Comparison of ENCODE assay signal across 8 cellular contexts in genomic region chr17:77424585-77425344, GRCh38.
DNase-seq lines count a peak whose midpoint lies in the region; ATAC-seq and TF ChIP-seq lines count a peak whose summit lies in the region.

No MANE protein-coding gene starts in this region.

- H2AFZ ChIP-seq in Karpas-422 (ENCODE audit: low read length), result no peak overlapping the region

- H3K9me3 ChIP-seq in ascending aorta (no peaks in the 10 kb centered on the region), gastrocnemius medialis (no peaks in the 10 kb centered on the region), Karpas-422 (ENCODE audit: low read length) (no peaks in the 10 kb centered on the region)

- H3K9me2 ChIP-seq in Karpas-422 (replicated peaks; ENCODE audit: insufficient read depth, low read length), result no peaks in the 10 kb centered on the region

- H3K4me3 ChIP-seq in ascending aorta (peak overlapping the region in 1 of 2 donors; percentile 6), gastrocnemius medialis (no peak overlapping the region), Karpas-422 (ENCODE audit: low read length) (no peak overlapping the region)

- peaks cover 41 to 74% of the 10 kb centered on the region in 2 donors for H3K4me1 ChIP-seq in ascending aorta
- peaks cover 82 to 99% of the 10 kb centered on the region in 2 donors for H3K4me1 ChIP-seq in gastrocnemius medialis
- peaks cover 13% of the 10 kb centered on the region for H3K4me1 ChIP-seq in Karpas-422 (ENCODE audit: low read length)

- H3K36me3 ChIP-seq in ascending aorta, result no peaks in the 10 kb centered on the region
- H3K36me3 ChIP-seq in gastrocnemius medialis, result no peaks in the 10 kb centered on the region
- H3K36me3 ChIP-seq in Karpas-422 (ENCODE audit: insufficient read depth, low read length), result no peaks in the 10 kb centered on the region

- no peak for ATAC-seq in gastrocnemius medialis
- no peak for ATAC-seq in GM21447 (IDR thresholded peaks at IDR 0.05; ENCODE audit: unreplicated experiment)

- no peak overlapping the region for H3K4me2 ChIP-seq in Karpas-422 (ENCODE audit: low read depth, low read length, poor library complexity, severe bottlenecking)

- H3K27me3 ChIP-seq in ascending aorta (no peaks in the 10 kb centered on the region), gastrocnemius medialis (no peaks in the 10 kb centered on the region), Karpas-422 (ENCODE audit: low read length) (no peaks in the 10 kb centered on the region)

- in situ Hi-C loops in gastrocnemius medialis (cut with MboI; ENCODE audit: low sequenced_read_pairs in 4 of 4), result loop anchor here in 2 of 4 donors (5.0 to 10.0 kb wide), 3 partner anchors 68 to 100 kb away; no protein-coding TSS in a partner anchor

- intact Hi-C loops in ascending aorta (cut with DNase I) (loop anchor here (2.0 to 10.0 kb wide), 3 partner anchors 52 to 310 kb away; no protein-coding TSS in a partner anchor), gastrocnemius medialis (cut with DNase I; ENCODE audit: low total_unique reads) (loop anchor here (2.0 to 5.0 kb wide), 2 partner anchors 58 to 137 kb away; no protein-coding TSS in a partner anchor)

- TF ChIP-seq POLR2A in gastrocnemius medialis (IDR thresholded peaks at IDR 0.05), result no peak

- H3K9ac ChIP-seq in Karpas-422 (ENCODE audit: low read length), result no peak overlapping the region

- H3K27ac ChIP-seq in ascending aorta (peak overlapping the region; percentile 90 to 93), gastrocnemius medialis (peak overlapping the region; percentile 85 to 92 (median 86)), Karpas-422 (ENCODE audit: low read length) (no peak overlapping the region)

- TF ChIP-seq CTCF in ascending aorta (IDR thresholded peaks at IDR 0.05), result no peak
- TF ChIP-seq CTCF in gastrocnemius medialis (IDR thresholded peaks at IDR 0.05 in 4 of 5, conservative IDR thresholded peaks at IDR 0.05 in 1 of 5), result no peak

- no peaks in the 10 kb centered on the region for H3K79me2 ChIP-seq in Karpas-422 (ENCODE audit: low read length)

- 0 out of 2 replicates have a peak, but pooled peaks cover 2% of the 10 kb centered on the region for H4K20me1 ChIP-seq in Karpas-422 (ENCODE audit: insufficient read depth, low read depth, low read length)

- DNase-seq in GF-D8 (lab: John Stamatoyannopoulos, UW) (peak; percentile 49), ascending aorta (ENCODE audit: low spot score in 2 of 2) (peak in 1 of 2 donors; percentile 91), hippocampal formation (lab: John Stamatoyannopoulos, UW) (peak; percentile 36 to 77), gastrocnemius medialis (peak; percentile 74 to 76), cerebellum (ENCODE audit: low spot score) (no peak), Karpas-422 (no peak)
- DNase-seq in activated CD8-positive, alpha-beta memory T cell treated with anti-CD3 and anti-CD28 coated beads, Interleukin-2, amount 50 U/mL, for 4 hours, result no peak

Comparison
In these comparisons a context has a peak if more than half of its experiments do, and no peak if none do; other contexts are left out.
1. DNase-seq: peak in GF-D8 (single experiment), hippocampal formation (2 of 2) and gastrocnemius medialis (2 of 2); none in activated CD8-positive, alpha-beta memory T cell treated with anti-CD3 and anti-CD28 coated beads, Interleukin-2, amount 50 U/mL, for 4 hours (single experiment), cerebellum (single experiment) and Karpas-422 (single experiment).